10 cellular contexts compared by ENCODE assay signal in genomic region chr10:3807221-3807927, GRCh38. TPM values are rescaled to one million over a fixed set of nuclear protein-coding genes. Genes with fewer than 3 reads are reported as not detected.
DNase-seq lines count a peak whose midpoint lies in the region; ATAC-seq and TF ChIP-seq lines count a peak whose summit lies in the region.
"Had no signal": no experiment of that assay in that cellular context is flagged by ENCODE, and none has a peak within 500 bp of the region (broad histone marks: within the 10 kb centered on the region; RNA-seq: fewer than 3 reads in every experiment).

No MANE protein-coding gene starts in this region.

- H3K27ac ChIP-seq in subcutaneous abdominal adipose tissue (ENCODE audit: low read depth, low read length): peak overlapping the region; percentile 98

- H3K4me1 ChIP-seq in subcutaneous abdominal adipose tissue (ENCODE audit: control insufficient read depth in 5 of 5, insufficient read depth in 5 of 5, low read length in 5 of 5): peaks cover 14 to 80% (median 60%) of the 10 kb centered on the region in 5 donors

- H3K9ac ChIP-seq in subcutaneous abdominal adipose tissue (ENCODE audit: low read length in 5 of 5): no peak overlapping the region

- H3K27me3 ChIP-seq in subcutaneous abdominal adipose tissue (ENCODE audit: control insufficient read depth in 5 of 5, insufficient read depth in 4 of 5, low read length in 5 of 5): no peaks in the 10 kb centered on the region

- no peaks in the 10 kb centered on the region for H3K9me3 ChIP-seq in subcutaneous abdominal adipose tissue (ENCODE audit: control insufficient read depth in 5 of 5, low read length in 5 of 5)

- H3K4me3 ChIP-seq in subcutaneous abdominal adipose tissue (ENCODE audit: low read depth in 1 of 5, low read length in 5 of 5): peak overlapping the region in 1 of 5 donors; percentile 1

- no peak for ATAC-seq in activated T-cell treated with anti-CD3 and anti-CD28 coated beads, Interleukin-2, amount 50 U/mL, for 4 hours
- no peak for ATAC-seq in GM18505 (IDR thresholded peaks at IDR 0.05; ENCODE audit: unreplicated experiment)
- ATAC-seq: stimulated activated naive B cell treated with anti-CD40 and anti-IgM and Interleukin-4, amounts not matched to agents 10 μg/mL and 1 μg/mL and 100 μg/mL, for 72 hours had no signal

- no peaks in the 10 kb centered on the region for H3K36me3 Mint-ChIP-seq in activated T-cell treated with anti-CD3 and anti-CD28 coated beads, Interleukin-2, amount 50 U/mL, for 4 hours (ENCODE audit: insufficient read depth)
- H3K36me3 Mint-ChIP-seq: stimulated activated naive B cell treated with anti-CD40 and anti-IgM and Interleukin-4, amounts not matched to agents 10 μg/mL and 1 μg/mL and 100 μg/mL, for 72 hours had no signal

- no peaks in the 10 kb centered on the region for H3K27me3 Mint-ChIP-seq in activated T-cell treated with anti-CD3 and anti-CD28 coated beads, Interleukin-2, amount 50 U/mL, for 4 hours (ENCODE audit: low read depth)
- H3K27me3 Mint-ChIP-seq: stimulated activated naive B cell treated with anti-CD40 and anti-IgM and Interleukin-4, amounts not matched to agents 10 μg/mL and 1 μg/mL and 100 μg/mL, for 72 hours had no signal

- no peaks in the 10 kb centered on the region for H3K9me3 Mint-ChIP-seq in activated T-cell treated with anti-CD3 and anti-CD28 coated beads, Interleukin-2, amount 50 U/mL, for 4 hours
- H3K9me3 Mint-ChIP-seq: stimulated activated naive B cell treated with anti-CD40 and anti-IgM and Interleukin-4, amounts not matched to agents 10 μg/mL and 1 μg/mL and 100 μg/mL, for 72 hours had no signal

- H3K4me1 Mint-ChIP-seq in activated T-cell treated with anti-CD3 and anti-CD28 coated beads, Interleukin-2, amount 50 U/mL, for 4 hours (ENCODE audit: low read depth): peaks cover 70% of the 10 kb centered on the region

- TF ChIP-seq POLR2A in GM18505 (IDR thresholded peaks at IDR 0.05; ENCODE audit: borderline replicate concordance, extremely low read depth, insufficient read depth, insufficient read length): no peak

- H3K4me3 Mint-ChIP-seq in activated T-cell treated with anti-CD3 and anti-CD28 coated beads, Interleukin-2, amount 50 U/mL, for 4 hours: peak overlapping the region; percentile 74
- H3K4me3 Mint-ChIP-seq: stimulated activated naive B cell treated with anti-CD40 and anti-IgM and Interleukin-4, amounts not matched to agents 10 μg/mL and 1 μg/mL and 100 μg/mL, for 72 hours had no signal

- DNase-seq in activated T-cell treated with anti-CD3 and anti-CD28 coated beads, Interleukin-2, amount 50 U/mL, for 4 hours: no peak
- DNase-seq in activated T-cell treated with anti-CD3 and anti-CD28 coated beads, Interleukin-2, amount 50 U/mL, for 1 hour: no peak
- peak; percentile 26 to 36 for DNase-seq in SHP77 (lab: John Stamatoyannopoulos, UW)
- peak; percentile 59 for DNase-seq in foreskin melanocyte
- no peak for DNase-seq in NCI-H1092 treated with DMSO at 0.1 percent for 48 hours (lab: John Stamatoyannopoulos, UW)
- DNase-seq in activated naive CD4-positive, alpha-beta T cell treated with Interleukin-2 at 50 U/mL for 16 hours: no peak
- DNase-seq: COR-L47; stimulated activated naive B cell treated with anti-CD40 and anti-IgM and Interleukin-4, amounts not matched to agents 10 μg/mL and 1 μg/mL and 100 μg/mL, for 72 hours had no signal

- H3K36me3 ChIP-seq in subcutaneous abdominal adipose tissue (ENCODE audit: control insufficient read depth in 5 of 5, insufficient read depth in 5 of 5, low read length in 5 of 5): no peaks in the 10 kb centered on the region

RNA-seq across cellular contexts. Expression of gene KLF6, which starts 22.4 kb away (rescaled TPM):
- total RNA-seq in activated T-cell treated with anti-CD3 and anti-CD28 coated beads, Interleukin-2, amount 50 U/mL, for 4 hours: 100 to 1,000 TPM; 188 to 247 (median 209) TPM

Comparison
In these comparisons a context has a peak if more than half of its experiments do, and no peak if none do; other contexts are left out.
1. DNase-seq: peak in SHP77 (2 of 2) and foreskin melanocyte (single experiment); none in activated T-cell treated with anti-CD3 and anti-CD28 coated beads, Interleukin-2, amount 50 U/mL, for 4 hours (single experiment), activated T-cell treated with anti-CD3 and anti-CD28 coated beads, Interleukin-2, amount 50 U/mL, for 1 hour (single experiment), NCI-H1092 treated with DMSO at 0.1 percent for 48 hours (single experiment) and activated naive CD4-positive, alpha-beta T cell treated with Interleukin-2 at 50 U/mL for 16 hours (single experiment).